9 cellular contexts compared by ENCODE assay signal in genomic region chr7:41943098-41943577, GRCh38.
DNase-seq lines count a peak whose midpoint lies in the region; ATAC-seq and TF ChIP-seq lines count a peak whose summit lies in the region.
"Had no signal": no experiment of that assay in that cellular context is flagged by ENCODE, and none has a peak within 500 bp of the region (broad histone marks: within the 10 kb centered on the region; RNA-seq: fewer than 3 reads in every experiment).

No MANE protein-coding gene starts in this region.

- H3K79me2 ChIP-seq in fibroblast of lung (ENCODE audit: control insufficient read depth, insufficient read depth, low read length), result no peaks in the 10 kb centered on the region

- ATAC-seq in naive thymus-derived CD8-positive, alpha-beta T cell, result peak; percentile 65 to 80
- ATAC-seq in stimulated activated naive B cell treated with anti-CD40 and anti-IgM and Interleukin-4, amounts not matched to agents 10 μg/mL and 1 μg/mL and 100 μg/mL, for 72 hours (replicated peaks), result peak; percentile 90 to 93

- H3K36me3 Mint-ChIP-seq in Caco-2 (ENCODE audit: insufficient read depth, unreplicated experiment), result no peaks in the 10 kb centered on the region
- H3K36me3 Mint-ChIP-seq in naive thymus-derived CD8-positive, alpha-beta T cell, result no peaks in the 10 kb centered on the region
- H3K36me3 Mint-ChIP-seq in stimulated activated naive B cell treated with anti-CD40 and anti-IgM and Interleukin-4, amounts not matched to agents 10 μg/mL and 1 μg/mL and 100 μg/mL, for 72 hours, result no peaks in the 10 kb centered on the region

- H3K9me3 ChIP-seq in Caco-2 (no peaks in the 10 kb centered on the region), fibroblast of lung (ENCODE audit: control insufficient read depth, insufficient read depth, low read depth, low read length) (no peaks in the 10 kb centered on the region)

- H3K4me1 ChIP-seq in Caco-2 (peaks cover 21% of the 10 kb centered on the region), fibroblast of lung (ENCODE audit: control insufficient read depth, extremely low read depth, insufficient read depth, low read length) (peaks cover 22% of the 10 kb centered on the region)

- no peaks in the 10 kb centered on the region for H3K36me3 ChIP-seq in Caco-2 (ENCODE audit: control insufficient read depth, insufficient read depth, low read length)
- H3K36me3 ChIP-seq in fibroblast of lung (ENCODE audit: control insufficient read depth, insufficient read depth, low read length), result no peaks in the 10 kb centered on the region

- peak; percentile 83 to 87 for DNase-seq in Caco-2
- peak; percentile 80 for DNase-seq in GM20000 (ENCODE audit: low spot score)
- peak; percentile 86 for DNase-seq in HK-2 (ENCODE audit: unreplicated experiment)
- peak; percentile 76 for DNase-seq in OCI-M1 (lab: John Stamatoyannopoulos, UW)
- peak; percentile 69 for DNase-seq in activated T-cell treated with anti-CD3 and anti-CD28 coated beads, Interleukin-2, amount 50 U/mL, for 1 hour
- peak; percentile 66 to 81 for DNase-seq in fibroblast of lung (ENCODE audit: low read depth in 2 of 2)
- peak; percentile 16 to 75 (median 46) for DNase-seq in naive thymus-derived CD8-positive, alpha-beta T cell
- DNase-seq in stimulated activated naive B cell treated with anti-CD40 and anti-IgM and Interleukin-4, amounts not matched to agents 10 μg/mL and 1 μg/mL and 100 μg/mL, for 72 hours, result peak; percentile 75

- H4K20me1 ChIP-seq in fibroblast of lung (ENCODE audit: control insufficient read depth, extremely low read depth, insufficient read depth, low read length), result no peaks in the 10 kb centered on the region

- intact Hi-C loops in Caco-2 (cut with micrococcal nuclease; ENCODE audit: unreplicated experiment), result loop anchor here (1.0 to 10.0 kb wide), 6 partner anchors 84 to 934 kb away; no protein-coding TSS in a partner anchor

- peak overlapping the region; percentile 27 for H3K27ac Mint-ChIP-seq in Caco-2 (ENCODE audit: unreplicated experiment)
- H3K27ac Mint-ChIP-seq in naive thymus-derived CD8-positive, alpha-beta T cell, result peak overlapping the region in 1 of 10 donors; percentile 58
- H3K27ac Mint-ChIP-seq in stimulated activated naive B cell treated with anti-CD40 and anti-IgM and Interleukin-4, amounts not matched to agents 10 μg/mL and 1 μg/mL and 100 μg/mL, for 72 hours, result peak overlapping the region; percentile 68
- H3K27ac Mint-ChIP-seq: dendritic cell treated with granulocyte-macrophage colony-stimulating factor and Interleukin-4, amounts not matched to agents 40 ng/mL and 50 ng/mL, for 4 days had no signal

- peak overlapping the region; percentile 92 for H3K4me2 ChIP-seq in fibroblast of lung (ENCODE audit: extremely low read depth, insufficient read depth, low read length)

- H2AFZ ChIP-seq in fibroblast of lung (ENCODE audit: low read length), result peak overlapping the region; percentile 70

- BruUV-seq in Caco-2 (replicated peaks; lab: Mats Ljungman, UMichigan), result no TSS peak

- CTCF ChIA-PET in Caco-2 (lab: Charles Lee), result interaction anchor here (0.6 to 1.7 kb wide), 8 partner anchors 31 to 894 kb away, joined by 3 to 10 read pairs (median 3); no protein-coding TSS in a partner anchor

- H3K4me1 Mint-ChIP-seq in Caco-2 (ENCODE audit: low read depth, unreplicated experiment), result peaks cover 19% of the 10 kb centered on the region
- H3K4me1 Mint-ChIP-seq in naive thymus-derived CD8-positive, alpha-beta T cell, result peaks cover 5 to 24% (median 17%) of the 10 kb centered on the region in 4 donors
- H3K4me1 Mint-ChIP-seq in stimulated activated naive B cell treated with anti-CD40 and anti-IgM and Interleukin-4, amounts not matched to agents 10 μg/mL and 1 μg/mL and 100 μg/mL, for 72 hours, result peaks cover 20 to 37% of the 10 kb centered on the region in 2 donors

- H3K4me3 Mint-ChIP-seq in Caco-2 (ENCODE audit: unreplicated experiment), result peak overlapping the region; percentile 68
- H3K4me3 Mint-ChIP-seq in naive thymus-derived CD8-positive, alpha-beta T cell, result peak overlapping the region in 4 of 10 donors; percentile 2 to 60 (median 16)
- H3K4me3 Mint-ChIP-seq in stimulated activated naive B cell treated with anti-CD40 and anti-IgM and Interleukin-4, amounts not matched to agents 10 μg/mL and 1 μg/mL and 100 μg/mL, for 72 hours, result peak overlapping the region; percentile 58 to 76
- H3K4me3 Mint-ChIP-seq: dendritic cell treated with granulocyte-macrophage colony-stimulating factor and Interleukin-4, amounts not matched to agents 40 ng/mL and 50 ng/mL, for 4 days had no signal

- no peaks in the 10 kb centered on the region for H3K9me3 Mint-ChIP-seq in Caco-2 (ENCODE audit: unreplicated experiment)
- no peaks in the 10 kb centered on the region for H3K9me3 Mint-ChIP-seq in naive thymus-derived CD8-positive, alpha-beta T cell
- no peaks in the 10 kb centered on the region for H3K9me3 Mint-ChIP-seq in stimulated activated naive B cell treated with anti-CD40 and anti-IgM and Interleukin-4, amounts not matched to agents 10 μg/mL and 1 μg/mL and 100 μg/mL, for 72 hours
- H3K9me3 Mint-ChIP-seq: dendritic cell treated with granulocyte-macrophage colony-stimulating factor and Interleukin-4, amounts not matched to agents 40 ng/mL and 50 ng/mL, for 4 days had no signal

- POLR2A ChIA-PET in Caco-2 (lab: Charles Lee), result interaction anchor here (0.6 kb wide), 1 partner anchor 148 kb away, joined by 3 read pairs; no protein-coding TSS in a partner anchor
- POLR2A ChIA-PET in naive thymus-derived CD8-positive, alpha-beta T cell (lab: Charles Lee), result no interaction called here

- H3K9ac ChIP-seq in fibroblast of lung (ENCODE audit: insufficient read depth, low read length), result peak overlapping the region; percentile 50

- H3K27me3 ChIP-seq in Caco-2 (replicated peaks; ENCODE audit: control insufficient read depth, insufficient read depth, low read length), result no peaks in the 10 kb centered on the region
- H3K27me3 ChIP-seq in fibroblast of lung (ENCODE audit: control insufficient read depth, insufficient read depth, low read length), result no peaks in the 10 kb centered on the region

- TF ChIP-seq CTCF in Caco-2 (IDR thresholded peaks at IDR 0.05; ENCODE audit: insufficient read depth in 1 of 2, low read depth in 1 of 2, low read length in 1 of 2, severe bottlenecking in 1 of 2, unreplicated experiment in 1 of 2), result peak; percentile 84 to 92
- TF ChIP-seq CTCF in GM20000 (IDR thresholded peaks at IDR 0.05; ENCODE audit: extremely low read depth, missing control alignments), result peak; percentile 93
- TF ChIP-seq CTCF in fibroblast of lung (conservative IDR thresholded peaks at IDR 0.05 in 1 of 2, IDR thresholded peaks at IDR 0.05 in 1 of 2; ENCODE audit: low read depth in 1 of 2, low read length in 2 of 2), result peak; percentile 93 to 95

- peak overlapping the region; percentile 24; the same call in 1 of the 2 replicates for H3K4me3 ChIP-seq in Caco-2 (ENCODE audit: low read depth, low read length)
- H3K4me3 ChIP-seq in fibroblast of lung (replicated peaks in 1 of 4; ENCODE audit: control extremely low read depth in 1 of 4, insufficient read depth in 1 of 4, low read depth in 3 of 4, low read length in 4 of 4), result peak overlapping the region; percentile 38 to 72 (median 49)

- peak overlapping the region; percentile 72 for H3K27ac ChIP-seq in fibroblast of lung (ENCODE audit: insufficient read depth, low read length)

- H3K27me3 Mint-ChIP-seq in Caco-2 (ENCODE audit: insufficient read depth, unreplicated experiment), result peaks cover 10% of the 10 kb centered on the region
- peaks cover 15 to 42% (median 38%) of the 10 kb centered on the region in 5 donors for H3K27me3 Mint-ChIP-seq in naive thymus-derived CD8-positive, alpha-beta T cell
- peaks cover 11 to 23% of the 10 kb centered on the region in 2 donors for H3K27me3 Mint-ChIP-seq in stimulated activated naive B cell treated with anti-CD40 and anti-IgM and Interleukin-4, amounts not matched to agents 10 μg/mL and 1 μg/mL and 100 μg/mL, for 72 hours

Comparison
In these comparisons a context has a peak if more than half of its experiments do, and no peak if none do; other contexts are left out.
1. Peak in every context shown above with its lines: DNase-seq, ATAC-seq, H3K4me3 ChIP-seq and H3K27ac ChIP-seq.